ENCODE assay signal across 17 cellular contexts in the genomic region with DNA sequence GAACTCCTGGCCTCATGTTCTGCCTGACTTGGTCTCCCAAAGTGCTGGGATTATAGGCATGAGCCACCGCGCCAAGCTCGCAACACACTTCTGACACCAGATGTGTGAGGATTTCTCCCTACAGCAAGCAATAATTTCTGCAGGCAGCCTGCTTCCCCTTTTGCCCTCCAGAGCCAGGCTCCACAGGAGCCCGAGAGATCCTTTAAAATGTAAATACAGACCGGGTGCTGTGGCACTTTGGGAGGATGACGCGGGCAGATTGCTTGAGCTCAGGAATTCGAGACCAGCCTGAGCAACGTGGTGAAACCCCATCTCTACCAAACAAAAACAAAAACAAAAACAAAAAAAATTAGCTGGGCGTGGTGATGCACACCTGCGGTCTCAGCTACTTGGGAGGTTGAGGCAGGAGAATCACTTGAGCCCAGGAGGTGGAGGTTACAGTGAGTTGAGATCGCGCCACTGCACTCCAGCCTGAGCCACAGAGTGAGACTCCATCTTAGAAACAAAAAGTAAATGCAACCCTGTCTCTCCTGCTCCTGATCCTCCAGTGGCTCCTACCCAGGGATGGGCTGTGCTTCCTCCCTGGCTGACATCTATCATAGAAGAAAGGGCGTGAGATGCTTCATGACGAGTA. TPM values are rescaled to one million over a fixed set of nuclear protein-coding genes. Genes with fewer than 3 reads are reported as not detected.
DNase-seq lines count a peak whose midpoint lies in the region; ATAC-seq, FAIRE-seq and TF ChIP-seq lines count a peak whose summit lies in the region.
"Had no signal": no experiment of that assay in that cellular context is flagged by ENCODE, and none has a peak within 500 bp of the region (broad histone marks: within the 10 kb centered on the region; RNA-seq: fewer than 3 reads in every experiment).

No MANE protein-coding gene starts in this region.

- no peaks in the 10 kb centered on the region for H4K20me1 ChIP-seq in HepG2 (ENCODE audit: insufficient read depth, low read length)
- no peaks in the 10 kb centered on the region for H4K20me1 ChIP-seq in PC-9 (ENCODE audit: insufficient read depth)

- BruUV-seq in HepG2 (replicated peaks; lab: Mats Ljungman, UMichigan) (no TSS peak), PC-9 (replicated peaks; lab: Mats Ljungman, UMichigan) (no TSS peak)

- FAIRE-seq in HepG2 (lab: Jason Lieb, UNC) = no peak

- H3K36me3 ChIP-seq in HepG2 (replicated peaks in 1 of 2; ENCODE audit: control insufficient read depth in 1 of 2, insufficient read depth in 2 of 2, low read length in 2 of 2) = no peaks in the 10 kb centered on the region
- no peaks in the 10 kb centered on the region for H3K36me3 ChIP-seq in right lobe of liver
- no peaks in the 10 kb centered on the region for H3K36me3 ChIP-seq in PC-9 (ENCODE audit: low read depth)
- H3K36me3 ChIP-seq in iPS-15b (ENCODE audit: control insufficient read depth, insufficient read depth, low read length) = no peaks in the 10 kb centered on the region
- H3K36me3 ChIP-seq in upper lobe of right lung = no peaks in the 10 kb centered on the region
- H3K36me3 ChIP-seq: HAP-1, SJCRH30 had no signal

- no peak for TF ChIP-seq EP300 in HepG2 (IDR thresholded peaks at IDR 0.05; ENCODE audit: low read depth in 2 of 2, low read length in 2 of 2)
- no peak for TF ChIP-seq EP300 in HepG2 (CRISPR knock-in tag; IDR thresholded peaks at IDR 0.05; ENCODE audit: borderline replicate concordance)

- no peak for TF ChIP-seq POLR2A in HepG2 (IDR thresholded peaks at IDR 0.05; ENCODE audit: insufficient read depth in 1 of 2, low read depth in 2 of 2, low read length in 2 of 2)
- TF ChIP-seq POLR2A in right lobe of liver (IDR thresholded peaks at IDR 0.05) = no peak

- DNase-seq in HepG2 (ENCODE audit: low spot score) = no peak
- DNase-seq in right lobe of liver = no peak
- DNase-seq in PC-9 = no peak
- DNase-seq in upper lobe of right lung = no peak
- no peak for DNase-seq in anterior cingulate cortex (lab: John Stamatoyannopoulos, UW)
- no peak for DNase-seq in NCI-H2081 (lab: John Stamatoyannopoulos, UW)
- DNase-seq: AML-193, DMS53, NCI-H1092, NCI-H187, NCI-H510A, RPMI8226, SJCRH30 had no signal

- H3K4me1 ChIP-seq in HepG2 (ENCODE audit: insufficient read depth, low read length) (peaks cover 17% of the 10 kb centered on the region), right lobe of liver (no peaks in the 10 kb centered on the region), PC-9 (replicated peaks; ENCODE audit: insufficient read depth) (no peaks in the 10 kb centered on the region), iPS-15b (ENCODE audit: control insufficient read depth, insufficient read depth, low read length) (peaks cover 18% of the 10 kb centered on the region), upper lobe of right lung (no peaks in the 10 kb centered on the region)
- H3K4me1 ChIP-seq: HAP-1, SJCRH30 had no signal

- H3K4me3 ChIP-seq in HepG2 (replicated peaks in 1 of 3; ENCODE audit: insufficient read depth in 1 of 3, low read depth in 2 of 3, low read length in 3 of 3) = no peak overlapping the region
- no peak overlapping the region for H3K4me3 ChIP-seq in right lobe of liver
- no peak overlapping the region for H3K4me3 ChIP-seq in PC-9
- H3K4me3 ChIP-seq in iPS-15b (ENCODE audit: low read depth, low read length) = peak overlapping the region; percentile 8
- no peak overlapping the region for H3K4me3 ChIP-seq in upper lobe of right lung
- H3K4me3 ChIP-seq: HAP-1, SJCRH30 had no signal

- no peak for ATAC-seq in HepG2
- ATAC-seq in right lobe of liver = no peak
- ATAC-seq in upper lobe of right lung = no peak
- no peak for ATAC-seq in GM21447 (IDR thresholded peaks at IDR 0.05; ENCODE audit: unreplicated experiment)

- H3K27ac ChIP-seq in HepG2 (ENCODE audit: extremely low read length, insufficient read depth, low read length) = no peak overlapping the region
- no peak overlapping the region for H3K27ac ChIP-seq in right lobe of liver
- no peak overlapping the region for H3K27ac ChIP-seq in PC-9
- no peak overlapping the region for H3K27ac ChIP-seq in upper lobe of right lung
- H3K27ac ChIP-seq: SJCRH30 had no signal

- H2AFZ ChIP-seq in HepG2 (ENCODE audit: low read length) = no peak overlapping the region
- 0 out of 2 replicates have a peak overlapping the region, but pooled peaks have one; percentile 17 for H2AFZ ChIP-seq in PC-9

- H3K79me2 ChIP-seq in HepG2 (ENCODE audit: insufficient read depth, low read length) (no peaks in the 10 kb centered on the region), PC-9 (ENCODE audit: low read depth) (no peaks in the 10 kb centered on the region)

- CTCF ChIA-PET in HepG2 (lab: Yijun Ruan, JAX; ENCODE audit: low intra/inter-chr PET ratio, low total read pairs) = no interaction called here
- CTCF ChIA-PET in PC-9 (lab: Charles Lee) = no interaction called here

- H3K9ac ChIP-seq in HepG2 (ENCODE audit: insufficient read depth, low read depth, low read length) (no peak overlapping the region), iPS-15b (ENCODE audit: low read depth, low read length) (peak overlapping the region; percentile 8)

- H3F3A ChIP-seq in PC-9 (ENCODE audit: insufficient read depth, low read depth) = no peaks in the 10 kb centered on the region

- H3K27me3 ChIP-seq in HepG2 (ENCODE audit: control insufficient read depth in 1 of 2, insufficient read depth in 2 of 2, low read length in 2 of 2) (peaks cover 0 to 6% of the 10 kb centered on the region in 2 experiments; a peak in 1 of 5 replicates), right lobe of liver (no peaks in the 10 kb centered on the region), PC-9 (ENCODE audit: insufficient read depth, low read depth) (no peaks in the 10 kb centered on the region), iPS-15b (ENCODE audit: control insufficient read depth, insufficient read depth, low read length) (no peaks in the 10 kb centered on the region), upper lobe of right lung (no peaks in the 10 kb centered on the region)
- H3K27me3 ChIP-seq: SJCRH30 had no signal

- POLR2A ChIA-PET in HepG2 (lab: Yijun Ruan, JAX) (interaction anchor here (1.3 kb wide), 1 partner anchor 32 kb away, joined by 3 read pairs; a partner anchor contains a TSS), PC-9 (lab: Charles Lee; ENCODE audit: unreplicated experiment) (interaction anchor here (0.6 kb wide), 1 partner anchor 1549 kb away, joined by 3 read pairs; no protein-coding TSS in a partner anchor)

- 46% methylated on average over 15 of the region's 15 CpGs for WGBS in HepG2 (ENCODE audit: low lambda C conversion rate)
- 75% methylated on average over 10 of the region's 15 CpGs for WGBS in right lobe of liver (ENCODE audit: insufficient coverage, low coverage, low lambda C conversion rate, missing lambda C conversion rate)

- no peak for TF ChIP-seq CTCF in HepG2 (CRISPR knock-in tag; IDR thresholded peaks at IDR 0.05)
- no peak for TF ChIP-seq CTCF in right lobe of liver (IDR thresholded peaks at IDR 0.05)
- no peak for TF ChIP-seq CTCF in PC-9 (conservative IDR thresholded peaks at IDR 0.05)
- TF ChIP-seq CTCF in upper lobe of right lung (IDR thresholded peaks at IDR 0.05) = no peak

- H3K9me2 ChIP-seq in PC-9 (ENCODE audit: insufficient read depth) = no peaks in the 10 kb centered on the region

- no peaks in the 10 kb centered on the region for H3K9me3 ChIP-seq in HepG2 (ENCODE audit: low read length)
- H3K9me3 ChIP-seq in right lobe of liver = no peaks in the 10 kb centered on the region
- no peaks in the 10 kb centered on the region for H3K9me3 ChIP-seq in PC-9 (ENCODE audit: insufficient read depth, low read depth)
- no peaks in the 10 kb centered on the region for H3K9me3 ChIP-seq in iPS-15b (ENCODE audit: control insufficient read depth, insufficient read depth, low read length)
- no peaks in the 10 kb centered on the region for H3K9me3 ChIP-seq in upper lobe of right lung
- H3K9me3 ChIP-seq: HAP-1, SJCRH30 had no signal

- TF ChIP-seq RAD21 in HepG2 (CRISPR knock-in tag; IDR thresholded peaks at IDR 0.05) = no peak

- in situ Hi-C loops in HepG2 (cut with HindIII; ENCODE audit: extremely low pct_ligation_motif_present, low pct_unique_long_range_greater_than_20kb) = no loop called here

- intact Hi-C loops in HepG2 (cut with micrococcal nuclease; ENCODE audit: unreplicated experiment) = no loop called here
- intact Hi-C loops in right lobe of liver (cut with DNase I) = no loop called here
- intact Hi-C loops in PC-9 (cut with micrococcal nuclease; ENCODE audit: unreplicated experiment) = no loop called here
- intact Hi-C loops in upper lobe of right lung (cut with DNase I) = loop anchor here (10.0 kb wide), 1 partner anchor 46 kb away; no protein-coding TSS in a partner anchor

- peak overlapping the region; percentile 58 for H3K4me2 ChIP-seq in HepG2 (ENCODE audit: low read depth, low read length)
- H3K4me2 ChIP-seq in PC-9 = no peak overlapping the region

RNA-seq across cellular contexts. Expression of a gene that starts 14.7 kb away (rescaled TPM):
- total RNA-seq in HepG2 (2016; rRNA removed; fragmentation: Illumina TruSeq; extraction: Trizol) (not detected in 2 replicates), right lobe of liver (under 1 TPM in 5 of 6 experiments, not detected in 1; 0.06 to 0.24 (median 0.16) TPM), PC-9 (2021) (0.13 and 0.15 TPM in 2 replicates), upper lobe of right lung (0.32 TPM)
- not detected in 2 replicates for total RNA-seq in HepG2 (2016; cell fraction: cytosol; rRNA removed; fragmentation: Illumina TruSeq; extraction: Trizol; ENCODE audit: low read depth)
- 0.02 TPM in 1 of 2 replicates, not detected in the other for total RNA-seq in HepG2 (2016; cell fraction: insoluble cytoplasmic fraction; rRNA removed; fragmentation: Illumina TruSeq; extraction: Trizol)
- total RNA-seq in HepG2 (2016; cell fraction: membrane; rRNA removed; fragmentation: Illumina TruSeq; extraction: Trizol) = 0.06 TPM in 1 of 2 replicates, not detected in the other
- not detected in 2 replicates for total RNA-seq in HepG2 (2016; cell fraction: nucleus; rRNA removed; fragmentation: Illumina TruSeq; extraction: Trizol)
- 0.03 TPM in 2 replicates for polyA plus RNA-seq in HepG2 (2011; rRNA removed)
- 0.01 and 0.03 TPM in 2 replicates for polyA plus RNA-seq in HepG2 (2011; cell fraction: cytosol; rRNA removed)
- 0.09 and 0.10 TPM in 2 replicates for polyA plus RNA-seq in HepG2 (2011; cell fraction: nucleus; rRNA removed)
- 0.07 and 0.08 TPM in 2 replicates for polyA plus RNA-seq in HepG2 (2012)
- polyA plus RNA-seq in HepG2 (2016; cell fraction: cytosol; fragmentation: Illumina TruSeq; extraction: Trizol; ENCODE audit: low read depth) = not detected in 2 replicates
- not detected in 2 replicates for polyA plus RNA-seq in HepG2 (2016; cell fraction: insoluble cytoplasmic fraction; fragmentation: Illumina TruSeq; extraction: Trizol; ENCODE audit: low read depth)
- polyA plus RNA-seq in HepG2 (2016; cell fraction: membrane; fragmentation: Illumina TruSeq; extraction: Trizol; ENCODE audit: low read depth) = not detected in 2 replicates
- 0.15 TPM in 1 of 2 replicates, not detected in the other for polyA plus RNA-seq in HepG2 (2016; cell fraction: nucleus; fragmentation: Illumina TruSeq; extraction: Trizol; ENCODE audit: insufficient read depth, low read depth)
- polyA minus RNA-seq in HepG2 (2011; rRNA and poly(A)+ RNA removed; ENCODE audit: low replicate concordance) = 0.24 TPM in 1 of 2 replicates, not detected in the other
- polyA minus RNA-seq in HepG2 (2011; cell fraction: cytosol; rRNA and poly(A)+ RNA removed) = not detected in 2 replicates
- not detected in 2 replicates for polyA minus RNA-seq in HepG2 (2011; cell fraction: nucleus; rRNA and poly(A)+ RNA removed)
- total RNA-seq: SJCRH30 had no signal
- polyA plus RNA-seq: CD4-positive, CD25-positive, alpha-beta regulatory T cell had no signal

RNA-seq across cellular contexts. Expression of a gene that starts 32.2 kb away (rescaled TPM):
- 56.7 and 62.2 TPM in 2 replicates for total RNA-seq in HepG2 (2016; rRNA removed; fragmentation: Illumina TruSeq; extraction: Trizol)
- total RNA-seq in HepG2 (2016; cell fraction: cytosol; rRNA removed; fragmentation: Illumina TruSeq; extraction: Trizol; ENCODE audit: low read depth) = 10.5 and 11.5 TPM in 2 replicates
- total RNA-seq in HepG2 (2016; cell fraction: insoluble cytoplasmic fraction; rRNA removed; fragmentation: Illumina TruSeq; extraction: Trizol) = 55.3 and 56.3 TPM in 2 replicates
- total RNA-seq in HepG2 (2016; cell fraction: membrane; rRNA removed; fragmentation: Illumina TruSeq; extraction: Trizol) = 41.7 and 48.7 TPM in 2 replicates
- 31.5 and 37.8 TPM in 2 replicates for total RNA-seq in HepG2 (2016; cell fraction: nucleus; rRNA removed; fragmentation: Illumina TruSeq; extraction: Trizol)
- polyA plus RNA-seq in HepG2 (2011; rRNA removed) = 31.2 and 39.1 TPM in 2 replicates
- 20.6 and 21.6 TPM in 2 replicates for polyA plus RNA-seq in HepG2 (2011; cell fraction: cytosol; rRNA removed)
- polyA plus RNA-seq in HepG2 (2011; cell fraction: nucleus; rRNA removed) = 39.4 and 47.2 TPM in 2 replicates
- polyA plus RNA-seq in HepG2 (2012) = 43.1 and 58.6 TPM in 2 replicates
- polyA plus RNA-seq in HepG2 (2016; cell fraction: cytosol; fragmentation: Illumina TruSeq; extraction: Trizol; ENCODE audit: low read depth) = 15.1 and 16.9 TPM in 2 replicates
- polyA plus RNA-seq in HepG2 (2016; cell fraction: insoluble cytoplasmic fraction; fragmentation: Illumina TruSeq; extraction: Trizol; ENCODE audit: low read depth) = 81.4 and 109 TPM in 2 replicates
- polyA plus RNA-seq in HepG2 (2016; cell fraction: membrane; fragmentation: Illumina TruSeq; extraction: Trizol; ENCODE audit: low read depth) = 45.4 and 52.4 TPM in 2 replicates
- 74.4 and 77.5 TPM in 2 replicates for polyA plus RNA-seq in HepG2 (2016; cell fraction: nucleus; fragmentation: Illumina TruSeq; extraction: Trizol; ENCODE audit: insufficient read depth, low read depth)
- 12.3 and 39.1 TPM in 2 replicates for polyA minus RNA-seq in HepG2 (2011; rRNA and poly(A)+ RNA removed; ENCODE audit: low replicate concordance)
- polyA minus RNA-seq in HepG2 (2011; cell fraction: cytosol; rRNA and poly(A)+ RNA removed) = 14.7 and 18.7 TPM in 2 replicates
- polyA minus RNA-seq in HepG2 (2011; cell fraction: nucleus; rRNA and poly(A)+ RNA removed) = 18.9 and 22.9 TPM in 2 replicates
- total RNA-seq in right lobe of liver = 10 to 100 TPM; 15.7 to 23.2 (median 18.4) TPM
- total RNA-seq in PC-9 (2021) = 10.7 and 18.4 TPM in 2 replicates
- 23.8 TPM for total RNA-seq in upper lobe of right lung

RNA-seq across cellular contexts. Expression of a gene that starts 43.9 kb away (rescaled TPM):
- total RNA-seq in HepG2 (2016; rRNA removed; fragmentation: Illumina TruSeq; extraction: Trizol) (3.3 and 6.8 TPM in 2 replicates), right lobe of liver (10 to 100 TPM in 4 of 6 experiments, 1 to 10 TPM in 2; 6.4 to 29.5 (median 17.2) TPM), PC-9 (2021) (58.4 and 68.7 TPM in 2 replicates), upper lobe of right lung (35.5 TPM)
- 4.8 and 5.6 TPM in 2 replicates for total RNA-seq in HepG2 (2016; cell fraction: cytosol; rRNA removed; fragmentation: Illumina TruSeq; extraction: Trizol; ENCODE audit: low read depth)
- 3.5 and 7.2 TPM in 2 replicates for total RNA-seq in HepG2 (2016; cell fraction: insoluble cytoplasmic fraction; rRNA removed; fragmentation: Illumina TruSeq; extraction: Trizol)
- total RNA-seq in HepG2 (2016; cell fraction: membrane; rRNA removed; fragmentation: Illumina TruSeq; extraction: Trizol) = 8.2 and 9.8 TPM in 2 replicates
- total RNA-seq in HepG2 (2016; cell fraction: nucleus; rRNA removed; fragmentation: Illumina TruSeq; extraction: Trizol) = 5.1 and 5.7 TPM in 2 replicates
- 12.3 and 16.6 TPM in 2 replicates for polyA plus RNA-seq in HepG2 (2011; rRNA removed)
- 4.3 and 9.4 TPM in 2 replicates for polyA plus RNA-seq in HepG2 (2011; cell fraction: cytosol; rRNA removed)
- polyA plus RNA-seq in HepG2 (2011; cell fraction: nucleus; rRNA removed) = 78.3 and 112 TPM in 2 replicates
- 16.2 and 21.4 TPM in 2 replicates for polyA plus RNA-seq in HepG2 (2012)
- 15.8 and 19.4 TPM in 2 replicates for polyA plus RNA-seq in HepG2 (2016; cell fraction: cytosol; fragmentation: Illumina TruSeq; extraction: Trizol; ENCODE audit: low read depth)
- 11.4 and 12.9 TPM in 2 replicates for polyA plus RNA-seq in HepG2 (2016; cell fraction: insoluble cytoplasmic fraction; fragmentation: Illumina TruSeq; extraction: Trizol; ENCODE audit: low read depth)
- polyA plus RNA-seq in HepG2 (2016; cell fraction: membrane; fragmentation: Illumina TruSeq; extraction: Trizol; ENCODE audit: low read depth) = 21.1 and 23.4 TPM in 2 replicates
- 30.5 and 32.7 TPM in 2 replicates for polyA plus RNA-seq in HepG2 (2016; cell fraction: nucleus; fragmentation: Illumina TruSeq; extraction: Trizol; ENCODE audit: insufficient read depth, low read depth)
- 9.9 and 17.0 TPM in 2 replicates for polyA minus RNA-seq in HepG2 (2011; rRNA and poly(A)+ RNA removed; ENCODE audit: low replicate concordance)
- 8.7 and 11.7 TPM in 2 replicates for polyA minus RNA-seq in HepG2 (2011; cell fraction: cytosol; rRNA and poly(A)+ RNA removed)
- polyA minus RNA-seq in HepG2 (2011; cell fraction: nucleus; rRNA and poly(A)+ RNA removed) = 23.5 and 25.2 TPM in 2 replicates

RNA-seq across cellular contexts. Expression of a gene that starts 53.8 kb away (rescaled TPM):
- total RNA-seq in HepG2 (2016; rRNA removed; fragmentation: Illumina TruSeq; extraction: Trizol) (11.9 and 14.8 TPM in 2 replicates), right lobe of liver (10 to 100 TPM; 42.5 to 67.3 (median 49.5) TPM), PC-9 (2021) (67.9 and 70.4 TPM in 2 replicates), upper lobe of right lung (81.3 TPM)
- total RNA-seq in HepG2 (2016; cell fraction: cytosol; rRNA removed; fragmentation: Illumina TruSeq; extraction: Trizol; ENCODE audit: low read depth) = 6.7 and 12.0 TPM in 2 replicates
- total RNA-seq in HepG2 (2016; cell fraction: insoluble cytoplasmic fraction; rRNA removed; fragmentation: Illumina TruSeq; extraction: Trizol) = 13.0 and 13.6 TPM in 2 replicates
- total RNA-seq in HepG2 (2016; cell fraction: membrane; rRNA removed; fragmentation: Illumina TruSeq; extraction: Trizol) = 14.0 and 16.7 TPM in 2 replicates
- 17.0 and 22.2 TPM in 2 replicates for total RNA-seq in HepG2 (2016; cell fraction: nucleus; rRNA removed; fragmentation: Illumina TruSeq; extraction: Trizol)
- 11.6 and 12.6 TPM in 2 replicates for polyA plus RNA-seq in HepG2 (2011; rRNA removed)
- polyA plus RNA-seq in HepG2 (2011; cell fraction: cytosol; rRNA removed) = 4.9 and 6.2 TPM in 2 replicates
- 87.1 and 98.5 TPM in 2 replicates for polyA plus RNA-seq in HepG2 (2011; cell fraction: nucleus; rRNA removed)
- 31.8 and 31.9 TPM in 2 replicates for polyA plus RNA-seq in HepG2 (2012)
- polyA plus RNA-seq in HepG2 (2016; cell fraction: cytosol; fragmentation: Illumina TruSeq; extraction: Trizol; ENCODE audit: low read depth) = 3.9 and 4.3 TPM in 2 replicates
- 22.5 and 31.3 TPM in 2 replicates for polyA plus RNA-seq in HepG2 (2016; cell fraction: insoluble cytoplasmic fraction; fragmentation: Illumina TruSeq; extraction: Trizol; ENCODE audit: low read depth)
- polyA plus RNA-seq in HepG2 (2016; cell fraction: membrane; fragmentation: Illumina TruSeq; extraction: Trizol; ENCODE audit: low read depth) = 11.4 and 11.5 TPM in 2 replicates
- 54.4 and 55.4 TPM in 2 replicates for polyA plus RNA-seq in HepG2 (2016; cell fraction: nucleus; fragmentation: Illumina TruSeq; extraction: Trizol; ENCODE audit: insufficient read depth, low read depth)
- 12.5 and 23.7 TPM in 2 replicates for polyA minus RNA-seq in HepG2 (2011; rRNA and poly(A)+ RNA removed; ENCODE audit: low replicate concordance)
- polyA minus RNA-seq in HepG2 (2011; cell fraction: cytosol; rRNA and poly(A)+ RNA removed) = 16.2 and 19.1 TPM in 2 replicates
- 26.4 and 28.5 TPM in 2 replicates for polyA minus RNA-seq in HepG2 (2011; cell fraction: nucleus; rRNA and poly(A)+ RNA removed)
